25 cellular contexts compared by ENCODE assay signal in genomic region chr20:51902933-51903332, GRCh38.
"Had no signal": no experiment of that assay in that cellular context is flagged by ENCODE, and none has a peak within 500 bp of the region (broad histone marks: within the 10 kb centered on the region; RNA-seq: fewer than 3 reads in every experiment).

No MANE protein-coding gene starts in this region.

- DNase-seq: activated CD4-positive, alpha-beta T cell treated with anti-CD3 and anti-CD28 coated beads for 4 hours; activated CD4-positive, alpha-beta T cell treated with anti-CD3 and anti-CD28 coated beads, Interleukin-2, amount 50 U/mL, for 4 hours; activated naive CD4-positive, alpha-beta T cell; activated T-cell treated with anti-CD3 and anti-CD28 coated beads for 4 hours; activated T-cell treated with anti-CD3 and anti-CD28 coated beads, Interleukin-2, amount 50 U/mL, for 72 hours; cerebellar nuclear complex; colonic mucosa; dorsolateral prefrontal cortex; effector memory CD4-positive, alpha-beta T cell; gastrocnemius medialis; glutamatergic neuron; islet precursor cell; left cardiac atrium; left ventricle myocardium superior; naive thymus-derived CD4-positive, alpha-beta T cell; stimulated activated CD4-positive, alpha-beta T cell treated with anti-CD3 and anti-CD28 coated beads, Interleukin-15, amount 100 ng/mL, for 24 hours; stimulated activated CD4-positive, alpha-beta T cell treated with anti-CD3 and anti-CD28 coated beads, Interleukin-2, amount 100 ng/mL, for 24 hours; stimulated activated naive B cell treated with anti-CD40 and anti-IgM and Interleukin-4, amounts not matched to agents 10 μg/mL and 1 μg/mL and 100 μg/mL, for 72 hours; tibial artery had no signal

- ATAC-seq: activated naive CD4-positive, alpha-beta T cell treated with anti-CD3 and anti-CD28 coated beads, Interleukin-2, amount 50 U/mL, for 72 hours; activated T-cell treated with anti-CD3 and anti-CD28 coated beads, Interleukin-2, amount 50 U/mL, for 72 hours; gastrocnemius medialis; left cardiac atrium; left ventricle myocardium superior; naive thymus-derived CD4-positive, alpha-beta T cell; stimulated activated naive B cell treated with anti-CD40 and anti-IgM and Interleukin-4, amounts not matched to agents 10 μg/mL and 1 μg/mL and 100 μg/mL, for 72 hours had no signal

- H3K4me1 ChIP-seq: colonic mucosa, gastrocnemius medialis, neural progenitor cell, right atrium auricular region, suprapubic skin, tibial artery had no signal

- H3K27me3 ChIP-seq: colonic mucosa, dorsolateral prefrontal cortex, gastrocnemius medialis, hepatocyte, neural progenitor cell, right atrium auricular region, suprapubic skin, tibial artery had no signal

- H3K9ac ChIP-seq: neural progenitor cell had no signal

- H3K36me3 ChIP-seq: colonic mucosa, gastrocnemius medialis, neural progenitor cell, right atrium auricular region, suprapubic skin, tibial artery had no signal

- H2AFZ ChIP-seq: hepatocyte, neural progenitor cell had no signal

- H3K27ac ChIP-seq: colonic mucosa, dorsolateral prefrontal cortex, gastrocnemius medialis, hepatocyte, neural progenitor cell, right atrium auricular region, suprapubic skin, tibial artery, VCaP had no signal

- H3K4me3 ChIP-seq: colonic mucosa, dorsolateral prefrontal cortex, gastrocnemius medialis, hepatocyte, neural progenitor cell, right atrium auricular region, suprapubic skin, tibial artery had no signal

- H3K4me2 ChIP-seq: hepatocyte, neural progenitor cell had no signal

- H3K9me3 ChIP-seq: colonic mucosa, gastrocnemius medialis, right atrium auricular region, suprapubic skin, tibial artery had no signal
